Comparison of ENCODE assay signal across 8 cellular contexts in the genomic region with DNA sequence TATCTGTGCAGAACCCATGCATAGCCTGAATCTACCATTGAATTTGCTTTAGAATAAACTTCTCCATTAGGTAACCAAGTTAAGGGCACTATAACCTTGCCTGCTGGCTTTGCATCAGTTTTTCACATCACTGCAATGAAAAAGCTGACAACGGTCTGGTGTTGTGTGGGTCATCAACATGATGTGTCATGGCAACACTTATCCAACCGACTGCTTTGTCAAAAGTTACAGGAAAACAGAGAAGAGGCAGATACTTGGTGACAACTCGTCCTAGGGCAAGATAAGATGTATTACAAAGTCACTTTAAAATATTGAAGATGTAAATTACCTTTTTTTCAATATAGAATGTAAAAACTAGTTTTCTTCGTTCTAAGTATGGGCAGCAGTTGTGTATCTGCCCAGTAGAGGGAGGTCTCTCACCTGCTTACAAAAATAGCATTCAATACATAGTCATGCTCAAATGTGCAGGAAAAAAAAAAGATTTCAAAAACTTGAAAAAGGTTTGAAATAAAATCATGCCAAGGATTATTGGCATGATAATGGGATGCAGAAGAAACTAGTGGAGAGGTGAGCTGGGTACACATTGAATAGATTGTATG.
DNase-seq lines count a peak whose midpoint lies in the region; ATAC-seq and TF ChIP-seq lines count a peak whose summit lies in the region.

No MANE protein-coding gene starts in this region.

- H3K4me1 ChIP-seq in A673 (ENCODE audit: insufficient read depth, low read length, poor library complexity, severe bottlenecking) (peaks cover 6% of the 10 kb centered on the region), Panc1 (ENCODE audit: control insufficient read depth, insufficient read depth, low read length) (no peaks in the 10 kb centered on the region), gastroesophageal sphincter (no peaks in the 10 kb centered on the region), upper lobe of right lung (no peaks in the 10 kb centered on the region)

- H3K27me3 ChIP-seq in A673 (replicated peaks; ENCODE audit: insufficient read depth, low read depth, low read length, poor library complexity) (no peaks in the 10 kb centered on the region), Panc1 (ENCODE audit: control insufficient read depth, insufficient read depth, low read length) (peaks cover 16% of the 10 kb centered on the region), gastroesophageal sphincter (peaks cover 10% of the 10 kb centered on the region), upper lobe of right lung (peaks cover 10% of the 10 kb centered on the region), H7 (ENCODE audit: control insufficient read depth, insufficient read depth, low read length) (no peaks in the 10 kb centered on the region)

- H3K36me3 ChIP-seq in A673 (ENCODE audit: insufficient read depth, low read length, poor library complexity, severe bottlenecking) (no peaks in the 10 kb centered on the region), Panc1 (ENCODE audit: control insufficient read depth, insufficient read depth, low read length) (no peaks in the 10 kb centered on the region), gastroesophageal sphincter (no peaks in the 10 kb centered on the region), upper lobe of right lung (no peaks in the 10 kb centered on the region), H7 (replicated peaks; ENCODE audit: control insufficient read depth, insufficient read depth, low read length) (no peaks in the 10 kb centered on the region)

- H3K9me3 ChIP-seq in A673 (ENCODE audit: low read depth, low read length, poor library complexity, severe bottlenecking): no peaks in the 10 kb centered on the region
- H3K9me3 ChIP-seq in Panc1 (ENCODE audit: control insufficient read depth, insufficient read depth, low read depth, low read length): no peaks in the 10 kb centered on the region
- H3K9me3 ChIP-seq in gastroesophageal sphincter: peaks cover 0 to 4% (median 0%) of the 10 kb centered on the region in 3 donors
- H3K9me3 ChIP-seq in upper lobe of right lung: no peaks in the 10 kb centered on the region

- no peak for TF ChIP-seq POLR2A in gastroesophageal sphincter (IDR thresholded peaks at IDR 0.05)

- TF ChIP-seq CTCF in A673 (conservative IDR thresholded peaks at IDR 0.05; ENCODE audit: low read depth, low read length) (peak; percentile 77), Panc1 (IDR thresholded peaks at IDR 0.05) (peak; percentile 68), gastroesophageal sphincter (IDR thresholded peaks at IDR 0.05) (peak in 3 of 4 experiments; percentile 10 to 40 (median 32)), upper lobe of right lung (IDR thresholded peaks at IDR 0.05) (peak; percentile 59)

- no peak overlapping the region for H3K4me3 ChIP-seq in A673 (ENCODE audit: low read depth, low read length, poor library complexity, severe bottlenecking)
- H3K4me3 ChIP-seq in Panc1 (ENCODE audit: low read depth in 2 of 2, low read length in 2 of 2): no peak overlapping the region
- H3K4me3 ChIP-seq in gastroesophageal sphincter: no peak overlapping the region
- H3K4me3 ChIP-seq in upper lobe of right lung: no peak overlapping the region
- no peak overlapping the region for H3K4me3 ChIP-seq in H7 (ENCODE audit: insufficient read depth, low read depth, low read length)

- in situ Hi-C loops in Panc1 (cut with HindIII; ENCODE audit: low pct_unique_long_range_greater_than_20kb, low sequenced_read_pairs): no loop called here

- WGBS in gastroesophageal sphincter (ENCODE audit: low coverage in 1 of 2), 2 donors: 30 to 33% methylated on average over 3 to 4 of the region's 4 CpGs

- peak; percentile 46 for DNase-seq in A673 (ENCODE audit: low spot score)
- DNase-seq in Panc1 (ENCODE audit: low read depth, low spot score): no peak
- DNase-seq in upper lobe of right lung: no peak
- DNase-seq in H7: no peak
- no peak for DNase-seq in cardiac septum (ENCODE audit: low spot score)
- no peak for DNase-seq in ecto neural progenitor cell (ENCODE audit: low spot score)

- ATAC-seq in GM18907 (IDR thresholded peaks at IDR 0.05; ENCODE audit: unreplicated experiment): peak; percentile 66
- 0 out of 2 replicates have a peak, but pooled peaks have one; percentile 62 for ATAC-seq in Panc1
- ATAC-seq in gastroesophageal sphincter: no peak
- peak; percentile 68 for ATAC-seq in upper lobe of right lung

- no peak for TF ChIP-seq EP300 in gastroesophageal sphincter (IDR thresholded peaks at IDR 0.05)

- CTCF ChIA-PET in A673 (lab: Charles Lee): interaction anchor here (1.1 to 2.8 kb wide), 4 partner anchors 138 to 176 kb away, joined by 3 to 20 read pairs (median 8); no protein-coding TSS in a partner anchor
- CTCF ChIA-PET in Panc1 (lab: Charles Lee): no interaction called here

- H3K27ac ChIP-seq in A673 (ENCODE audit: low read depth, low read length, poor library complexity, severe bottlenecking) (no peak overlapping the region), Panc1 (ENCODE audit: low read length) (no peak overlapping the region), gastroesophageal sphincter (no peak overlapping the region), upper lobe of right lung (no peak overlapping the region)

- BruUV-seq in A673 (replicated peaks; lab: Mats Ljungman, UMichigan) (no TSS peak), Panc1 (replicated peaks; lab: Mats Ljungman, UMichigan) (no TSS peak)

- intact Hi-C loops in A673 (cut with micrococcal nuclease; ENCODE audit: unreplicated experiment) (loop anchor here (1.0 to 2.0 kb wide), 3 partner anchors 96 to 164 kb away; partner anchors contain the start of gene EVA1A), Panc1 (cut with micrococcal nuclease; ENCODE audit: unreplicated experiment) (loop anchor here (1.0 kb wide), 2 partner anchors 145 to 164 kb away; no protein-coding TSS in a partner anchor), upper lobe of right lung (cut with DNase I) (no loop called here), cardiac septum (cut with DNase I) (no loop called here)

- POLR2A ChIA-PET in A673 (lab: Charles Lee; ENCODE audit: low non-redundant PET): no interaction called here
- POLR2A ChIA-PET in Panc1 (lab: Charles Lee): no interaction called here

Comparison
In these comparisons a context has a peak if more than half of its experiments do, and no peak if none do; other contexts are left out.
1. intact Hi-C loops: an anchor here in A673 (1.0 to 2.0 kb wide) and Panc1 (1.0 kb wide); none called in upper lobe of right lung and cardiac septum.